Comparison of ENCODE assay signal across 10 cellular contexts in genomic region chr18:79524181-79525078, GRCh38.
DNase-seq lines count a peak whose midpoint lies in the region; ATAC-seq and TF ChIP-seq lines count a peak whose summit lies in the region.
"Had no signal": no experiment of that assay in that cellular context is flagged by ENCODE, and none has a peak within 500 bp of the region (broad histone marks: within the 10 kb centered on the region; RNA-seq: fewer than 3 reads in every experiment).

No MANE protein-coding gene starts in this region.

- H3K27ac ChIP-seq in SU-DHL-6 (ENCODE audit: low read depth, low read length) (peak overlapping the region; percentile 91), adrenal gland (no peak overlapping the region)
- H3K27ac ChIP-seq: neutrophil had no signal

- no peaks in the 10 kb centered on the region for H3K36me3 ChIP-seq in SU-DHL-6 (ENCODE audit: low read length)
- peaks cover 0 to 10% of the 10 kb centered on the region in 2 donors for H3K36me3 ChIP-seq in adrenal gland (replicated peaks in 1 of 2)

- H3K9me3 ChIP-seq in SU-DHL-6 (ENCODE audit: insufficient read depth, low read length) (no peaks in the 10 kb centered on the region), adrenal gland (replicated peaks in 1 of 3) (no peaks in the 10 kb centered on the region)
- H3K9me3 ChIP-seq: neutrophil had no signal

- no peaks in the 10 kb centered on the region for H3K27me3 Mint-ChIP-seq in stimulated activated memory B cell treated with anti-CD40 and anti-IgM and Interleukin-4, amounts not matched to agents 10 μg/mL and 1 μg/mL and 100 μg/mL, for 72 hours

- intact Hi-C loops in adrenal gland (cut with DNase I): loop anchor here in 1 of 2 donors (5.0 to 10.0 kb wide), 2 partner anchors 60 to 142 kb away; no protein-coding TSS in a partner anchor

- H3K9me3 Mint-ChIP-seq in stimulated activated memory B cell treated with anti-CD40 and anti-IgM and Interleukin-4, amounts not matched to agents 10 μg/mL and 1 μg/mL and 100 μg/mL, for 72 hours: peaks cover 3% of the 10 kb centered on the region
- H3K9me3 Mint-ChIP-seq: brain had no signal

- in situ Hi-C loops in GM13977 (cut with MboI; ENCODE audit: low pct_unique_long_range_greater_than_20kb, low sequenced_read_pairs, unreplicated experiment): no loop called here

- H3K27me3 ChIP-seq in SU-DHL-6 (ENCODE audit: low read length): no peaks in the 10 kb centered on the region
- H3K27me3 ChIP-seq in adrenal gland: no peaks in the 10 kb centered on the region

- DNase-seq in GM13977 (ENCODE audit: low spot score): peak; percentile 73
- DNase-seq in adrenal gland: peak in 5 of 7 donors; percentile 1 to 41 (median 11)
- no peak for DNase-seq in NCI-H2081 (lab: John Stamatoyannopoulos, UW)
- DNase-seq in NCI-H2196 (lab: John Stamatoyannopoulos, UW; ENCODE audit: unreplicated experiment): no peak
- DNase-seq in NCI-H1436 (lab: John Stamatoyannopoulos, UW): no peak

- H3K9ac ChIP-seq in SU-DHL-6 (ENCODE audit: low read length): peak overlapping the region; percentile 61

- peak overlapping the region; percentile 71 for H3K4me3 Mint-ChIP-seq in stimulated activated memory B cell treated with anti-CD40 and anti-IgM and Interleukin-4, amounts not matched to agents 10 μg/mL and 1 μg/mL and 100 μg/mL, for 72 hours
- H3K4me3 Mint-ChIP-seq: brain had no signal

- peaks cover 47% of the 10 kb centered on the region for H3K36me3 Mint-ChIP-seq in stimulated activated memory B cell treated with anti-CD40 and anti-IgM and Interleukin-4, amounts not matched to agents 10 μg/mL and 1 μg/mL and 100 μg/mL, for 72 hours
- H3K36me3 Mint-ChIP-seq: brain had no signal

- H3K4me2 ChIP-seq in SU-DHL-6 (ENCODE audit: low read depth, low read length, poor library complexity, severe bottlenecking): peak overlapping the region; percentile 57

- peaks cover 76% of the 10 kb centered on the region for H3K4me1 Mint-ChIP-seq in stimulated activated memory B cell treated with anti-CD40 and anti-IgM and Interleukin-4, amounts not matched to agents 10 μg/mL and 1 μg/mL and 100 μg/mL, for 72 hours

- H3K27ac Mint-ChIP-seq in stimulated activated memory B cell treated with anti-CD40 and anti-IgM and Interleukin-4, amounts not matched to agents 10 μg/mL and 1 μg/mL and 100 μg/mL, for 72 hours: peak overlapping the region; percentile 95

- H3K4me1 ChIP-seq in adrenal gland (replicated peaks in 1 of 2): no peaks in the 10 kb centered on the region

- WGBS in adrenal gland, 4 donors: 84 to 89% (median 85%) methylated on average over 30 to 63 of the region's 63 CpGs

- no peaks in the 10 kb centered on the region for H3K79me2 ChIP-seq in SU-DHL-6 (ENCODE audit: insufficient read depth, low read length)

- no peak overlapping the region for H2AFZ ChIP-seq in SU-DHL-6 (ENCODE audit: low read depth, low read length, severe bottlenecking)

- peak overlapping the region; percentile 6 for H3K4me3 ChIP-seq in SU-DHL-6 (ENCODE audit: insufficient read depth, low read length, poor library complexity, severe bottlenecking)
- no peak overlapping the region for H3K4me3 ChIP-seq in adrenal gland

- H4K20me1 ChIP-seq in SU-DHL-6 (ENCODE audit: low read depth, low read length): no peaks in the 10 kb centered on the region

- no peaks in the 10 kb centered on the region for H3K9me2 ChIP-seq in SU-DHL-6 (replicated peaks; ENCODE audit: insufficient read depth, low read length)

- H3F3A ChIP-seq in SU-DHL-6 (ENCODE audit: insufficient read depth): peaks cover 13% of the 10 kb centered on the region

- ATAC-seq in HG02623 (IDR thresholded peaks at IDR 0.05; ENCODE audit: unreplicated experiment): peak; percentile 18
- peak; percentile 67 for ATAC-seq in stimulated activated memory B cell treated with anti-CD40 and anti-IgM and Interleukin-4, amounts not matched to agents 10 μg/mL and 1 μg/mL and 100 μg/mL, for 72 hours

- TF ChIP-seq CTCF in GM13977 (IDR thresholded peaks at IDR 0.05; ENCODE audit: extremely low read depth, insufficient read depth, missing control alignments): no peak
- no peak for TF ChIP-seq CTCF in SU-DHL-6 (IDR thresholded peaks at IDR 0.05; ENCODE audit: insufficient read depth, low read length, poor library complexity, severe bottlenecking)
- TF ChIP-seq CTCF in adrenal gland (IDR thresholded peaks at IDR 0.05): no peak

- no peak for TF ChIP-seq POLR2A in adrenal gland (IDR thresholded peaks at IDR 0.05)

Comparison
In these comparisons a context has a peak if more than half of its experiments do, and no peak if none do; other contexts are left out.
1. DNase-seq: peak in GM13977 (single experiment) and adrenal gland (5 of 7); none in NCI-H2081 (0 of 2), NCI-H2196 (single experiment) and NCI-H1436 (single experiment).